In the genomic region with DNA sequence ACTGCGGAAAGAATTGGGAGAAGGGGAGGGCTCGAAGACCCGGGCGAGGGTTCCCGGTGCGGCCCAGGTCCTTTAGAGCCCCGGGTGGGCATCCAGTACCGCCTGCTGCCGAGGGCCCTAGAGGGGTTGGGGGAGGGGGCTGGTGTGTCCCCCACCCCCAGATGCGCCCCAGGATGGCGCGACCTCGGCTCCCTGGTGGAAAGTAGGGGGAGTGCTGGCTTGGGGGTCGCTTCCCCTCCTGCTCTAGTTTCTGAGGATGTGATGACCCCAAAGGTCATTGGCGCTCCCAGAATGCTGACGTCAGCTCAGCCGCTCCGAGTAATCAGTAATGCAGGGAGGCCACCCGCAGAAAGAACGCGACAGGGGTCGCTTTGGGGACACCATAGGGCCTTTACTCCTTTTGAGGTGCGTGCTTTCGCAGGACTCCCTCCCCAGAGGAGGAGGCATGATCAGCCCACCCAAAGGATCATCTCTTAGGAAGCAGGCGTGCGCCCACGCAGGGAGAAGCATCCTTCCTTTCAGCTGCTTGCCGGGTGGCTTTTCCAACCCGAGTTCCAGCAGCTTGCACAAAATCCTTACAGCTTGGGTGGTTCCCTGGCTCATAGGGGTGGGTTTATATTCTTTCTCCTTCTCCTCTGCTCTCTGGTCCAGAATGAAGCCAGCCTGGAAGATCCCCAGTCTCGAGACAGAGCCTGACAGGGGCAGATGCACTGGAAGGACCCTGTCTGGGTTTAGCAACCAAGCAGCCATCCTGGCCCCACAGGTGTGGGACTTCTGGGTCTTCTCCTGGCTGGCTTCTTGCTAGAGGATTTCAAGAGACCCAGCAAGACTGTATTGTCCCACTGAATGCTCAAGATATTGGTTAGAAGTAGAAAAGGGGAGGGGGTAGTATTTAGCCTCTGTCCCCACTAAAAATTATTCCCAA, we compare ENCODE assay signal across 1 cellular context.
TF ChIP-seq lines count a peak whose summit lies in the region.

No MANE protein-coding gene starts in this region.

TF ChIP-seq in GM12878, 131 proteins besides CTCF, POLR2A, EP300 and RAD21 (continued from another document):
- no peak for TF ChIP-seq PRDM15 (CRISPR knock-in tag; IDR thresholded peaks at IDR 0.05)
- no peak for TF ChIP-seq SPI1 (IDR thresholded peaks at IDR 0.05; ENCODE audit: borderline replicate concordance, insufficient read depth, low read depth, low read length)
- TF ChIP-seq PAX5 (IDR thresholded peaks at IDR 0.05; ENCODE audit: borderline replicate concordance, low read depth, low read length), result no peak
- TF ChIP-seq CBFB (IDR thresholded peaks at IDR 0.05; ENCODE audit: low read depth), result no peak
- TF ChIP-seq SP1 (IDR thresholded peaks at IDR 0.05; ENCODE audit: low read depth, low read length), result no peak
- no peak for TF ChIP-seq SMARCA5 (IDR thresholded peaks at IDR 0.05)
- TF ChIP-seq SREBF2 (IDR thresholded peaks at IDR 0.05; ENCODE audit: low read length), result no peak
